In the genomic region with DNA sequence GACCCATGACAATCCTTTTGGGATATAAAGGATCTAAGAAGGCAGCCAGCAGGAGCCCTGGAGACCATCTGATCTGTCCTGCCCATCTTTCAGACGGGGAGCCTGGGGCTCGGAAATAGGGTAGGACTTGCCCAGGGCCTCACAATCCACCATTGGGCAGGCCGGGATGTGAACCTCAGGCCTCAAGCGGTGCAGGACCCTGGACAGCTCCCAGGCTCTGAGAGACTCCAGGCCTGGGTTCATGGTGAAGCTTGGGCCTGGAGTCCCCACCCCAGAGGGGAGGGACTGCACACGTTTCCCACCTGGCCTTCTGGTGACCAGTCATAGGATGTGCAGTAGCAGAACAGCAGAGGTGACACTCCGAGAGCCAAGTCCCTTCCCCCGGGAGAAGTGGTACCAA, we compare ENCODE assay signal across 11 cellular contexts. TPM values are rescaled to one million over a fixed set of nuclear protein-coding genes. Genes with fewer than 3 reads are reported as not detected.
DNase-seq lines count a peak whose midpoint lies in the region; ATAC-seq, FAIRE-seq and TF ChIP-seq lines count a peak whose summit lies in the region.
"Had no signal": no experiment of that assay in that cellular context is flagged by ENCODE, and none has a peak within 500 bp of the region (broad histone marks: within the 10 kb centered on the region; RNA-seq: fewer than 3 reads in every experiment).

No MANE protein-coding gene starts in this region.

- no peak overlapping the region for H3K27ac Mint-ChIP-seq in nephron progenitor cell
- H3K27ac Mint-ChIP-seq: T-cell had no signal

- peak; percentile 48 for DNase-seq in GM20000 (ENCODE audit: low spot score)
- peak; percentile 49 for DNase-seq in NAMALWA (ENCODE audit: low spot score)
- DNase-seq in K562 (ENCODE audit: extremely low read depth in 1 of 4, low spot score in 3 of 4): peak; percentile 62 to 76 (median 72)
- peak; percentile 94 for DNase-seq in nephron progenitor cell
- no peak for DNase-seq in ascending aorta (ENCODE audit: low spot score in 2 of 2)
- no peak for DNase-seq in NCI-H446 (lab: John Stamatoyannopoulos, UW)
- DNase-seq: stomach had no signal

- H3K9me3 ChIP-seq in K562 (replicated peaks; ENCODE audit: control insufficient read depth, insufficient read depth, low read depth, low read length): no peaks in the 10 kb centered on the region
- H3K9me3 ChIP-seq in ascending aorta: no peaks in the 10 kb centered on the region
- H3K9me3 ChIP-seq: neutrophil, stomach had no signal

- no peaks in the 10 kb centered on the region for H3K79me2 ChIP-seq in K562 (ENCODE audit: control insufficient read depth, insufficient read depth, low read length)

- CTCF ChIA-PET in K562 (lab: Yijun Ruan, JAX; ENCODE audit: low intra/inter-chr PET ratio): no interaction called here

- no peak for TF ChIP-seq EP300 in K562 (IDR thresholded peaks at IDR 0.05; ENCODE audit: low read length)

- no peak overlapping the region for H3K4me2 ChIP-seq in K562 (ENCODE audit: insufficient read depth, low read length)

- BruUV-seq in K562 (replicated peaks; lab: Mats Ljungman, UMichigan): no TSS peak

- H3K9me1 ChIP-seq in K562 (ENCODE audit: control insufficient read depth, insufficient read depth, low read length): no peaks in the 10 kb centered on the region

- 0% methylated on average over 5 of the region's 7 CpGs for WGBS in K562 (ENCODE audit: insufficient coverage, low coverage, missing lambda C conversion rate)

- H3K9me3 Mint-ChIP-seq in nephron progenitor cell: peaks cover 9% of the 10 kb centered on the region
- H3K9me3 Mint-ChIP-seq: T-cell had no signal

- ATAC-seq in K562 (peak; percentile 88), GM19467 (IDR thresholded peaks at IDR 0.05; ENCODE audit: unreplicated experiment) (no peak), GM21529 (IDR thresholded peaks at IDR 0.05; ENCODE audit: unreplicated experiment) (no peak)
- ATAC-seq: T-cell had no signal

- peaks cover 37% of the 10 kb centered on the region for H3K27me3 Mint-ChIP-seq in nephron progenitor cell (ENCODE audit: low read depth, poor library complexity)

- H3K9ac ChIP-seq in K562 (ENCODE audit: insufficient read depth in 1 of 2, low read depth in 2 of 2, low read length in 2 of 2): no peak overlapping the region

- no peak for TF ChIP-seq RAD21 in K562 (CRISPR knock-in tag; conservative IDR thresholded peaks at IDR 0.05 in 1 of 2, IDR thresholded peaks at IDR 0.05 in 1 of 2)

- no peaks in the 10 kb centered on the region for H3K36me3 Mint-ChIP-seq in nephron progenitor cell (ENCODE audit: low read depth)
- H3K36me3 Mint-ChIP-seq: T-cell had no signal

- H3K27ac ChIP-seq in K562 (ENCODE audit: extremely low read depth, low read depth, low read length) (no peak overlapping the region), ascending aorta (no peak overlapping the region)
- H3K27ac ChIP-seq: neutrophil, stomach had no signal

- no peak overlapping the region for H2AFZ ChIP-seq in K562 (ENCODE audit: low read depth, low read length)

- TF ChIP-seq POLR2A in K562 (conservative IDR thresholded peaks at IDR 0.05): no peak

- FAIRE-seq in K562 (lab: Jason Lieb, UNC): peak; percentile 72

- TF ChIP-seq CTCF in GM20000 (IDR thresholded peaks at IDR 0.05; ENCODE audit: extremely low read depth, missing control alignments) (no peak), K562 (IDR thresholded peaks at IDR 0.05 in 2 of 3, conservative IDR thresholded peaks at IDR 0.05 in 1 of 3; ENCODE audit: insufficient read depth in 2 of 3, low read depth in 1 of 3, low read length in 3 of 3) (no peak), nephron progenitor cell (IDR thresholded peaks at IDR 0.05) (no peak), ascending aorta (IDR thresholded peaks at IDR 0.05) (no peak)

- in situ Hi-C loops in K562 (cut with MboI): no loop called here

- POLR2A ChIA-PET in K562 (lab: Yijun Ruan, JAX): no interaction called here

- H3K4me1 ChIP-seq in K562 (replicated peaks in 1 of 2; ENCODE audit: control insufficient read depth in 2 of 2, insufficient read depth in 2 of 2, low read length in 2 of 2) (peaks cover 0 to 3% of the 10 kb centered on the region in 2 experiments; a peak in 2 of 5 replicates), ascending aorta (no peaks in the 10 kb centered on the region)
- H3K4me1 ChIP-seq: stomach had no signal

- H3K4me3 Mint-ChIP-seq in nephron progenitor cell: no peak overlapping the region
- H3K4me3 Mint-ChIP-seq: T-cell had no signal

- H3K4me1 Mint-ChIP-seq in nephron progenitor cell: no peaks in the 10 kb centered on the region
- H3K4me1 Mint-ChIP-seq: T-cell had no signal

- H3K36me3 ChIP-seq in K562 (ENCODE audit: control insufficient read depth, insufficient read depth, low read length): no peaks in the 10 kb centered on the region
- no peaks in the 10 kb centered on the region for H3K36me3 ChIP-seq in ascending aorta
- H3K36me3 ChIP-seq: neutrophil, stomach had no signal

- H4K20me1 ChIP-seq in K562 (replicated peaks; ENCODE audit: control insufficient read depth, insufficient read depth, low read length): peaks cover 3% of the 10 kb centered on the region; the same call in 1 of the 2 replicates

- intact Hi-C loops in K562 (cut with micrococcal nuclease): no loop called here
- intact Hi-C loops in ascending aorta (cut with DNase I): no loop called here

- H3K27me3 ChIP-seq in K562 (ENCODE audit: control insufficient read depth in 2 of 2, insufficient read depth in 2 of 2, low read length in 2 of 2): peaks cover 2 to 39% of the 10 kb centered on the region in 2 experiments; a peak in 3 of 5 replicates
- no peaks in the 10 kb centered on the region for H3K27me3 ChIP-seq in ascending aorta

- H3K4me3 ChIP-seq in K562 (no peak overlapping the region), ascending aorta (no peak overlapping the region)
- H3K4me3 ChIP-seq: stomach had no signal

TF ChIP-seq in K562, 482 proteins besides CTCF, POLR2A, EP300 and RAD21 (continues in another document):
- TF ChIP-seq EHMT2 (IDR thresholded peaks at IDR 0.05) (peak; percentile 97), SMARCA5 (IDR thresholded peaks at IDR 0.05) (no peak), MIER1 (IDR thresholded peaks at IDR 0.05; ENCODE audit: low read depth) (peak; percentile 91), ZNF445 (CRISPR knock-in tag; IDR thresholded peaks at IDR 0.05; ENCODE audit: low read depth) (no peak), FOXA3 (CRISPR knock-in tag; conservative IDR thresholded peaks at IDR 0.05 in 1 of 2, IDR thresholded peaks at IDR 0.05 in 1 of 2) (no peak), PTBP1 (IDR thresholded peaks at IDR 0.05; ENCODE audit: low read depth, low read length) (no peak), CBFA2T3 (IDR thresholded peaks at IDR 0.05) (no peak), PML (IDR thresholded peaks at IDR 0.05; ENCODE audit: low read length) (no peak), DDX20 (tag; IDR thresholded peaks at IDR 0.05; ENCODE audit: low read depth) (no peak), NFRKB (IDR thresholded peaks at IDR 0.05; ENCODE audit: low read depth) (no peak)
- TF ChIP-seq, protein P1, sequence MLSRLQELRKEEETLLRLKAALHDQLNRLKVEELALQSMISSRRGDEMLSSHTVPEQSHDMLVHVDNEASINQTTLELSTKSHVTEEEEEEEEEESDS (CRISPR knock-in tag; IDR thresholded peaks at IDR 0.05): no peak
- TF ChIP-seq, protein P2, sequence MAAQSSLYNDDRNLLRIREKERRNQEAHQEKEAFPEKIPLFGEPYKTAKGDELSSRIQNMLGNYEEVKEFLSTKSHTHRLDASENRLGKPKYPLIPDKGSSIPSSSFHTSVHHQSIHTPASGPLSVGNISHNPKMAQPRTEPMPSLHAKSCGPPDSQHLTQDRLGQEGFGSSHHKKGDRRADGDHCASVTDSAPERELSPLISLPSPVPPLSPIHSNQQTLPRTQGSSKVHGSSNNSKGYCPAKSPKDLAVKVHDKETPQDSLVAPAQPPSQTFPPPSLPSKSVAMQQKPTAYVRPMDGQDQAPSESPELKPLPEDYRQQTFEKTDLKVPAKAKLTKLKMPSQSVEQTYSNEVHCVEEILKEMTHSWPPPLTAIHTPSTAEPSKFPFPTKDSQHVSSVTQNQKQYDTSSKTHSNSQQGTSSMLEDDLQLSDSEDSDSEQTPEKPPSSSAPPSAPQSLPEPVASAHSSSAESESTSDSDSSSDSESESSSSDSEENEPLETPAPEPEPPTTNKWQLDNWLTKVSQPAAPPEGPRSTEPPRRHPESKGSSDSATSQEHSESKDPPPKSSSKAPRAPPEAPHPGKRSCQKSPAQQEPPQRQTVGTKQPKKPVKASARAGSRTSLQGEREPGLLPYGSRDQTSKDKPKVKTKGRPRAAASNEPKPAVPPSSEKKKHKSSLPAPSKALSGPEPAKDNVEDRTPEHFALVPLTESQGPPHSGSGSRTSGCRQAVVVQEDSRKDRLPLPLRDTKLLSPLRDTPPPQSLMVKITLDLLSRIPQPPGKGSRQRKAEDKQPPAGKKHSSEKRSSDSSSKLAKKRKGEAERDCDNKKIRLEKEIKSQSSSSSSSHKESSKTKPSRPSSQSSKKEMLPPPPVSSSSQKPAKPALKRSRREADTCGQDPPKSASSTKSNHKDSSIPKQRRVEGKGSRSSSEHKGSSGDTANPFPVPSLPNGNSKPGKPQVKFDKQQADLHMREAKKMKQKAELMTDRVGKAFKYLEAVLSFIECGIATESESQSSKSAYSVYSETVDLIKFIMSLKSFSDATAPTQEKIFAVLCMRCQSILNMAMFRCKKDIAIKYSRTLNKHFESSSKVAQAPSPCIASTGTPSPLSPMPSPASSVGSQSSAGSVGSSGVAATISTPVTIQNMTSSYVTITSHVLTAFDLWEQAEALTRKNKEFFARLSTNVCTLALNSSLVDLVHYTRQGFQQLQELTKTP (IDR thresholded peaks at IDR 0.05; ENCODE audit: low read depth in 1 of 2, partially characterized antibody in 2 of 2): peak in 1 of 2 experiments; percentile 76

RNA-seq across cellular contexts. Expression of a gene that starts 36.6 kb away (rescaled TPM):
- total RNA-seq in K562 (2011; cell fraction: chromatin; rRNA removed; ENCODE audit: low replicate concordance): 42.0 and 63.9 TPM in 2 replicates
- 20.0 and 28.9 TPM in 2 replicates for total RNA-seq in K562 (2011; cell fraction: nucleolus; rRNA removed)
- 26.3 and 27.1 TPM in 2 replicates for total RNA-seq in K562 (2011; cell fraction: nucleoplasm; rRNA removed)
- total RNA-seq in K562 (2014; rRNA removed) (19.9 and 25.5 TPM in 2 replicates), K562 (2014; rRNA removed; fragmentation: Illumina TruSeq; extraction: Trizol) (13.7 and 15.8 TPM in 2 replicates), K562 (2015; rRNA removed; fragmentation: Illumina TruSeq; extraction: Trizol) (17.8 and 19.2 TPM in 2 replicates), K562 (2021) (36.4 and 44.1 TPM in 2 replicates), ascending aorta (95.5 TPM)
- polyA plus RNA-seq in K562 (2011; rRNA removed) (22.9 and 27.1 TPM in 2 replicates), K562 (2014; fragmentation: Illumina TruSeq; extraction: Trizol) (26.6 TPM in 2 replicates), K562 (2014; fragmentation: Nextera tagmentation; extraction: Ambion mirVana) (under 1 TPM; 0.06 to 0.10 TPM), K562 (2014; rRNA removed) (23.2 and 27.9 TPM in 2 replicates)
- 22.7 and 25.8 TPM in 2 replicates for polyA plus RNA-seq in K562 (2011; cell fraction: cytosol; rRNA removed)
- polyA plus RNA-seq in K562 (2011; cell fraction: nucleus; rRNA removed): 26.4 and 33.4 TPM in 2 replicates
- 25.0 and 32.0 TPM in 2 replicates for polyA plus RNA-seq in K562 (2012)
- polyA minus RNA-seq in K562 (2011; rRNA and poly(A)+ RNA removed): 19.9 and 22.5 TPM in 2 replicates
- 13.9 and 19.5 TPM in 2 replicates for polyA minus RNA-seq in K562 (2011; cell fraction: cytosol; rRNA and poly(A)+ RNA removed)
- polyA minus RNA-seq in K562 (2011; cell fraction: nucleus; rRNA and poly(A)+ RNA removed): 10.1 and 12.6 TPM in 2 replicates

Comparison
In these comparisons a context has a peak if more than half of its experiments do, and no peak if none do; other contexts are left out.
1. DNase-seq: peak in GM20000 (single experiment), NAMALWA (single experiment), K562 (4 of 4) and nephron progenitor cell (single experiment); none in ascending aorta (0 of 2) and NCI-H446 (0 of 2).